ENCODE assay signal across 9 cellular contexts in genomic region chr1:184152502-184152901, GRCh38.
DNase-seq lines count a peak whose midpoint lies in the region; ATAC-seq and TF ChIP-seq lines count a peak whose summit lies in the region.
"Had no signal": no experiment of that assay in that cellular context is flagged by ENCODE, and none has a peak within 500 bp of the region (broad histone marks: within the 10 kb centered on the region; RNA-seq: fewer than 3 reads in every experiment).

No MANE protein-coding gene starts in this region.

- peak overlapping the region; percentile 54 to 85 for H3K18ac ChIP-seq in mesenchymal stem cell (ENCODE audit: low read depth in 1 of 2, low read length in 2 of 2)

- WGBS in mesenchymal stem cell, result 7% methylated on average over 7 of the region's 9 CpGs
- 36% methylated on average over 9 of the region's 9 CpGs for WGBS in urinary bladder

- H3K23ac ChIP-seq in mesenchymal stem cell (ENCODE audit: low read length in 2 of 2), result peak overlapping the region in 1 of 2 experiments; percentile 6

- H3K79me2 ChIP-seq in PC-3 (ENCODE audit: low read length), result no peaks in the 10 kb centered on the region

- H3K9ac ChIP-seq in mesenchymal stem cell (ENCODE audit: low read length) (peak overlapping the region; percentile 85), PC-3 (ENCODE audit: low read length) (no peak overlapping the region)

- intact Hi-C loops in PC-3 (cut with micrococcal nuclease), result no loop called here

- POLR2A ChIA-PET in PC-3 (lab: Charles Lee; ENCODE audit: unreplicated experiment), result no interaction called here

- H3K36me3 ChIP-seq in brain microvascular endothelial cell (replicated peaks) (no peaks in the 10 kb centered on the region), mesenchymal stem cell (ENCODE audit: control insufficient read depth in 1 of 2, insufficient read depth in 2 of 2, low read depth in 1 of 2, low read length in 2 of 2) (no peaks in the 10 kb centered on the region), urinary bladder (ENCODE audit: insufficient read depth) (no peaks in the 10 kb centered on the region), PC-3 (ENCODE audit: low read depth, low read length) (no peaks in the 10 kb centered on the region)

- CTCF ChIA-PET in PC-3 (lab: Charles Lee), result no interaction called here

- peak overlapping the region; percentile 67 for H2BK5ac ChIP-seq in mesenchymal stem cell (ENCODE audit: low read depth, low read length, poor library complexity, severe bottlenecking)

- peak overlapping the region; percentile 73 for H3K4me2 ChIP-seq in mesenchymal stem cell (ENCODE audit: low read length, poor library complexity, severe bottlenecking)
- no peak overlapping the region for H3K4me2 ChIP-seq in PC-3 (ENCODE audit: low read length)

- H2BK15ac ChIP-seq in mesenchymal stem cell (ENCODE audit: low read depth, poor library complexity, severe bottlenecking), result no peak overlapping the region

- peak overlapping the region; percentile 42 for H2BK120ac ChIP-seq in mesenchymal stem cell (ENCODE audit: low read depth, low read length)

- no peaks in the 10 kb centered on the region for H3F3A ChIP-seq in PC-3 (ENCODE audit: low read length, unreplicated experiment)

- H3K14ac ChIP-seq in mesenchymal stem cell (ENCODE audit: low read length in 2 of 2), result no peak overlapping the region

- H2AK5ac ChIP-seq in mesenchymal stem cell (ENCODE audit: low read length, severe bottlenecking), result no peak overlapping the region

- in situ Hi-C loops in brain microvascular endothelial cell (cut with HindIII; ENCODE audit: low pct_ligation_motif_present, low sequenced_read_pairs), result no loop called here

- no TSS peak for BruUV-seq in PC-3 (replicated peaks; lab: Mats Ljungman, UMichigan)

- H3K27me3 Mint-ChIP-seq in activated T-cell treated with anti-CD3 and anti-CD28 coated beads, Interleukin-2, amount 50 U/mL, for 24 hours, result peaks cover 60% of the 10 kb centered on the region

- peaks cover 14% of the 10 kb centered on the region for H3K4me1 Mint-ChIP-seq in activated T-cell treated with anti-CD3 and anti-CD28 coated beads, Interleukin-2, amount 50 U/mL, for 24 hours (ENCODE audit: low read depth)

- H3K9me3 ChIP-seq in mesenchymal stem cell (ENCODE audit: control insufficient read depth, low read length) (no peaks in the 10 kb centered on the region), PC-3 (ENCODE audit: low read length) (no peaks in the 10 kb centered on the region)

- ATAC-seq in PC-3 (no peak), GM18520 (IDR thresholded peaks at IDR 0.05; ENCODE audit: unreplicated experiment) (no peak)

- peak overlapping the region; percentile 33 for H3K4me3 ChIP-seq in brain microvascular endothelial cell (ENCODE audit: low read depth, low read length)
- H3K4me3 ChIP-seq in mesenchymal stem cell (ENCODE audit: insufficient read depth in 1 of 2, low read depth in 1 of 2, low read length in 2 of 2), result peak overlapping the region in 1 of 2 experiments; percentile 70
- H3K4me3 ChIP-seq in urinary bladder (ENCODE audit: low read depth, low read length), result peak overlapping the region; percentile 20
- no peak overlapping the region for H3K4me3 ChIP-seq in PC-3 (ENCODE audit: low read length)

- DNase-seq in activated T-cell treated with anti-CD3 and anti-CD28 coated beads, Interleukin-2, amount 50 U/mL, for 24 hours, result no peak
- DNase-seq in activated T-cell treated with anti-CD3 and anti-CD28 coated beads for 4 hours, result no peak
- no peak for DNase-seq in brain microvascular endothelial cell
- DNase-seq in mesenchymal stem cell, result peak; percentile 94
- DNase-seq in PC-3, result no peak
- no peak for DNase-seq in SW480 (ENCODE audit: low spot score)
- DNase-seq: CD4-positive, CD25-positive, alpha-beta regulatory T cell had no signal

- H4K20me1 ChIP-seq in PC-3 (ENCODE audit: low read length), result no peaks in the 10 kb centered on the region

- peak overlapping the region in 1 of 2 experiments; percentile 99 for H3K4ac ChIP-seq in mesenchymal stem cell (ENCODE audit: low read depth in 1 of 2, low read length in 2 of 2)

- H2AFZ ChIP-seq in mesenchymal stem cell (ENCODE audit: low read depth, low read length) (no peak overlapping the region), PC-3 (ENCODE audit: low read length) (no peak overlapping the region)

- no peak for TF ChIP-seq CTCF in brain microvascular endothelial cell (IDR thresholded peaks at IDR 0.05; ENCODE audit: low read depth, low read length, missing control alignments)
- no peak for TF ChIP-seq CTCF in PC-3 (conservative IDR thresholded peaks at IDR 0.05; ENCODE audit: low read depth, low read length)

- H2BK12ac ChIP-seq in mesenchymal stem cell (ENCODE audit: low read length in 2 of 2), result peak overlapping the region in 1 of 2 experiments; percentile 100

- H4K91ac ChIP-seq in mesenchymal stem cell (ENCODE audit: low read length), result no peak overlapping the region

- H3K27me3 ChIP-seq in brain microvascular endothelial cell (replicated peaks) (no peaks in the 10 kb centered on the region), mesenchymal stem cell (ENCODE audit: control insufficient read depth in 1 of 2, insufficient read depth in 1 of 2, low read length in 2 of 2) (no peaks in the 10 kb centered on the region), PC-3 (ENCODE audit: low read length) (no peaks in the 10 kb centered on the region; the same call in 1 of the 2 replicates)

- no peaks in the 10 kb centered on the region for H3K36me3 Mint-ChIP-seq in activated T-cell treated with anti-CD3 and anti-CD28 coated beads, Interleukin-2, amount 50 U/mL, for 24 hours (ENCODE audit: low read depth)
- H3K36me3 Mint-ChIP-seq: CD4-positive, CD25-positive, alpha-beta regulatory T cell had no signal

- H3K4me1 ChIP-seq in mesenchymal stem cell (ENCODE audit: control insufficient read depth, insufficient read depth, low read depth, low read length), result peaks cover 17% of the 10 kb centered on the region
- no peaks in the 10 kb centered on the region for H3K4me1 ChIP-seq in urinary bladder (ENCODE audit: insufficient read depth)
- no peaks in the 10 kb centered on the region for H3K4me1 ChIP-seq in PC-3 (ENCODE audit: insufficient read depth, low read length)

- peak overlapping the region; percentile 4 for H3K27ac Mint-ChIP-seq in activated T-cell treated with anti-CD3 and anti-CD28 coated beads, Interleukin-2, amount 50 U/mL, for 24 hours

- no peaks in the 10 kb centered on the region for H3K79me1 ChIP-seq in mesenchymal stem cell (replicated peaks; ENCODE audit: low read length, poor library complexity, severe bottlenecking)

- H3K9me3 Mint-ChIP-seq in activated T-cell treated with anti-CD3 and anti-CD28 coated beads, Interleukin-2, amount 50 U/mL, for 24 hours, result no peaks in the 10 kb centered on the region

- H4K8ac ChIP-seq in mesenchymal stem cell (ENCODE audit: low read length), result peak overlapping the region; percentile 30

- H3K27ac ChIP-seq in brain microvascular endothelial cell, result no peak overlapping the region
- H3K27ac ChIP-seq in mesenchymal stem cell (ENCODE audit: low read length, poor library complexity, severe bottlenecking), result peak overlapping the region; percentile 97
- H3K27ac ChIP-seq in urinary bladder (ENCODE audit: low read depth), result peak overlapping the region; percentile 51
- no peak overlapping the region for H3K27ac ChIP-seq in PC-3 (ENCODE audit: low read length)

- no peaks in the 10 kb centered on the region for H3K9me2 ChIP-seq in PC-3 (replicated peaks; ENCODE audit: low read length)

- peak overlapping the region; percentile 43 for H3K4me3 Mint-ChIP-seq in activated T-cell treated with anti-CD3 and anti-CD28 coated beads, Interleukin-2, amount 50 U/mL, for 24 hours

Comparison
In these comparisons a context has a peak if more than half of its experiments do, and no peak if none do; other contexts are left out.
1. H3K27ac ChIP-seq: peak in mesenchymal stem cell (single experiment) and urinary bladder (single experiment); none in brain microvascular endothelial cell (single experiment) and PC-3 (single experiment).